In genomic region chr11:108198833-108199232, GRCh38 we compare ENCODE assay signal across 1 cellular context.
TF ChIP-seq lines count a peak whose summit lies in the region.

No MANE protein-coding gene starts in this region.

TF ChIP-seq in HepG2, 621 proteins besides CTCF, POLR2A, EP300 and RAD21:
- TF ChIP-seq ATF7-NPFF (CRISPR knock-in tag; IDR thresholded peaks at IDR 0.05; ENCODE audit: low read depth): no peak
- no peak for TF ChIP-seq ISX (CRISPR knock-in tag; conservative IDR thresholded peaks at IDR 0.05)
- no peak for TF ChIP-seq ZNF720 (CRISPR knock-in tag; IDR thresholded peaks at IDR 0.05)
- TF ChIP-seq SRF (IDR thresholded peaks at IDR 0.05; ENCODE audit: low read depth, low read length): no peak
- TF ChIP-seq HIC2 (CRISPR knock-in tag; IDR thresholded peaks at IDR 0.05; ENCODE audit: low read depth): no peak
- no peak for TF ChIP-seq FOXK1 (CRISPR knock-in tag; IDR thresholded peaks at IDR 0.05; ENCODE audit: borderline replicate concordance, low read depth)
- no peak for TF ChIP-seq ZFYVE20 (CRISPR knock-in tag; IDR thresholded peaks at IDR 0.05; ENCODE audit: borderline replicate concordance, low read depth)
- no peak for TF ChIP-seq MZF1 (CRISPR knock-in tag; IDR thresholded peaks at IDR 0.05; ENCODE audit: borderline replicate concordance)
